1 cellular context compared by ENCODE assay signal in the genomic region with DNA sequence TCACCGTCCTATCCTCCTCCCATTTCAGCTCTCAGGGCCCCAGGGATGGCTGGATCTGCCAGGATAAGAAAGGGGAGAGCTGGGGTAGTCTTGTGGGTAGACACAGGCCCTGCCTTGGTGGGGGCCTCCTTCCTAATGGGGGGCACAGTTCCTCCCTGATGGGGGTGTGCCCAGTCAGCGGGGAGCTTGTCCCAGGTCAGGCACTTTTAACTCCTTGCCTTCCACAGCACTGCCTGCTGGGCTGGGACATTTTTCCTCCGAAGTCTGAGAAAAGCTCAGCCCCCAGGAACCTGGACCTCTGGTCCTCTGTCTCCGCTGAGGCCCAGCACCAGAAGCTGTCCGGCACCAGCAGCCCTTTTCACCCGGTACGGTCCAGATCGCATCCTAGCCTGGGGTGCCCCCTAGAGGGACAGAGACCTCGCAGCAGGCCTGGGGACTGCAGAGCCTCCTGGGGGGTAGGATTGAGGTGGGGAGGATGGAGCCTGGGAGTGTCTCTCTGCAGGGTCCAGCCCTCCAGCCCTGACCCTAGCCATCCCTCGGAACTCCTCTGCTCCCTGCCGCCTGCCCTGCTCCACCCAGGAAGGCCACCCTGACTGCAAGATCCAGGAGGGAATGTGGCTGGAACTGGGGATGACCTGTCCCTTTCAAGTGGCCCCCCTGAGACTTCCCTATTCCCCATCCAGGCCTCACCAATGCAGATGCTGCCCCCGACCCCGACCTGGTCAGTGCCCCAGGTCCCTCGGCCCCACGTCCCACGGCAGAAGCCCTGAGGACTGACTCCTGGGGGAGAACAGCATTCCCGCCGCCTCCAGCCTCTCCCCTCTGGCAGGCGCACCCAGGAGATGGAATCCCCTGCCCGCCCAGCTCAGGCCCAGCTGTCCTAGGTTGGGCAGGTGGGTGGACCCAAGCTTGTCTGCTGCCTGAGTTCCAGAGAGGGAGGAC.
A peak's percentile ranks its signal among the peaks of the same experiment; 100 is the strongest.
TF ChIP-seq lines count a peak whose summit lies in the region.

No MANE protein-coding gene starts in this region.

TF ChIP-seq in HepG2, 621 proteins besides CTCF, POLR2A, EP300 and RAD21:
- TF ChIP-seq ZFX (CRISPR knock-in tag; IDR thresholded peaks at IDR 0.05; ENCODE audit: low read depth) (0 out of 2 replicates have a peak, but pooled peaks have one; percentile 7), ZNF326 (CRISPR knock-in tag; IDR thresholded peaks at IDR 0.05; ENCODE audit: borderline replicate concordance) (no peak), ZBTB38 (CRISPR knock-in tag; IDR thresholded peaks at IDR 0.05) (peak; percentile 38; the same call in 1 of the 2 replicates), AGO2 (optimal IDR thresholded peaks at IDR 0.05; ENCODE audit: low read depth, low read length) (peak; percentile 47), TEAD3 (CRISPR knock-in tag; optimal IDR thresholded peaks at IDR 0.05; ENCODE audit: borderline replicate concordance) (no peak), ZNF891 (CRISPR knock-in tag; IDR thresholded peaks at IDR 0.05) (0 out of 2 replicates have a peak, but pooled peaks have one; percentile 57), ZNF747 (CRISPR knock-in tag; IDR thresholded peaks at IDR 0.05; ENCODE audit: borderline replicate concordance) (no peak), STAG1 (CRISPR knock-in tag; IDR thresholded peaks at IDR 0.05) (peak; percentile 77), SMC3 (IDR thresholded peaks at IDR 0.05; ENCODE audit: low read length) (peak; percentile 7; the same call in 1 of the 2 replicates), SALL1 (CRISPR knock-in tag; IDR thresholded peaks at IDR 0.05) (no peak)
- TF ChIP-seq, protein P1, sequence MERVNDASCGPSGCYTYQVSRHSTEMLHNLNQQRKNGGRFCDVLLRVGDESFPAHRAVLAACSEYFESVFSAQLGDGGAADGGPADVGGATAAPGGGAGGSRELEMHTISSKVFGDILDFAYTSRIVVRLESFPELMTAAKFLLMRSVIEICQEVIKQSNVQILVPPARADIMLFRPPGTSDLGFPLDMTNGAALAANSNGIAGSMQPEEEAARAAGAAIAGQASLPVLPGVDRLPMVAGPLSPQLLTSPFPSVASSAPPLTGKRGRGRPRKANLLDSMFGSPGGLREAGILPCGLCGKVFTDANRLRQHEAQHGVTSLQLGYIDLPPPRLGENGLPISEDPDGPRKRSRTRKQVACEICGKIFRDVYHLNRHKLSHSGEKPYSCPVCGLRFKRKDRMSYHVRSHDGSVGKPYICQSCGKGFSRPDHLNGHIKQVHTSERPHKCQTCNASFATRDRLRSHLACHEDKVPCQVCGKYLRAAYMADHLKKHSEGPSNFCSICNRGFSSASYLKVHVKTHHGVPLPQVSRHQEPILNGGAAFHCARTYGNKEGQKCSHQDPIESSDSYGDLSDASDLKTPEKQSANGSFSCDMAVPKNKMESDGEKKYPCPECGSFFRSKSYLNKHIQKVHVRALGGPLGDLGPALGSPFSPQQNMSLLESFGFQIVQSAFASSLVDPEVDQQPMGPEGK (CRISPR knock-in tag; IDR thresholded peaks at IDR 0.05) = peak; percentile 61; the same call in 1 of the 2 replicates
- TF ChIP-seq, protein P2, sequence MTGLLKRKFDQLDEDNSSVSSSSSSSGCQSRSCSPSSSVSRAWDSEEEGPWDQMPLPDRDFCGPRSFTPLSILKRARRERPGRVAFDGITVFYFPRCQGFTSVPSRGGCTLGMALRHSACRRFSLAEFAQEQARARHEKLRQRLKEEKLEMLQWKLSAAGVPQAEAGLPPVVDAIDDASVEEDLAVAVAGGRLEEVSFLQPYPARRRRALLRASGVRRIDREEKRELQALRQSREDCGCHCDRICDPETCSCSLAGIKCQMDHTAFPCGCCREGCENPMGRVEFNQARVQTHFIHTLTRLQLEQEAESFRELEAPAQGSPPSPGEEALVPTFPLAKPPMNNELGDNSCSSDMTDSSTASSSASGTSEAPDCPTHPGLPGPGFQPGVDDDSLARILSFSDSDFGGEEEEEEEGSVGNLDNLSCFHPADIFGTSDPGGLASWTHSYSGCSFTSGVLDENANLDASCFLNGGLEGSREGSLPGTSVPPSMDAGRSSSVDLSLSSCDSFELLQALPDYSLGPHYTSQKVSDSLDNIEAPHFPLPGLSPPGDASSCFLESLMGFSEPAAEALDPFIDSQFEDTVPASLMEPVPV (CRISPR knock-in tag; IDR thresholded peaks at IDR 0.05) = 0 out of 2 replicates have a peak, but pooled peaks have one; percentile 26
- TF ChIP-seq, protein P3, sequence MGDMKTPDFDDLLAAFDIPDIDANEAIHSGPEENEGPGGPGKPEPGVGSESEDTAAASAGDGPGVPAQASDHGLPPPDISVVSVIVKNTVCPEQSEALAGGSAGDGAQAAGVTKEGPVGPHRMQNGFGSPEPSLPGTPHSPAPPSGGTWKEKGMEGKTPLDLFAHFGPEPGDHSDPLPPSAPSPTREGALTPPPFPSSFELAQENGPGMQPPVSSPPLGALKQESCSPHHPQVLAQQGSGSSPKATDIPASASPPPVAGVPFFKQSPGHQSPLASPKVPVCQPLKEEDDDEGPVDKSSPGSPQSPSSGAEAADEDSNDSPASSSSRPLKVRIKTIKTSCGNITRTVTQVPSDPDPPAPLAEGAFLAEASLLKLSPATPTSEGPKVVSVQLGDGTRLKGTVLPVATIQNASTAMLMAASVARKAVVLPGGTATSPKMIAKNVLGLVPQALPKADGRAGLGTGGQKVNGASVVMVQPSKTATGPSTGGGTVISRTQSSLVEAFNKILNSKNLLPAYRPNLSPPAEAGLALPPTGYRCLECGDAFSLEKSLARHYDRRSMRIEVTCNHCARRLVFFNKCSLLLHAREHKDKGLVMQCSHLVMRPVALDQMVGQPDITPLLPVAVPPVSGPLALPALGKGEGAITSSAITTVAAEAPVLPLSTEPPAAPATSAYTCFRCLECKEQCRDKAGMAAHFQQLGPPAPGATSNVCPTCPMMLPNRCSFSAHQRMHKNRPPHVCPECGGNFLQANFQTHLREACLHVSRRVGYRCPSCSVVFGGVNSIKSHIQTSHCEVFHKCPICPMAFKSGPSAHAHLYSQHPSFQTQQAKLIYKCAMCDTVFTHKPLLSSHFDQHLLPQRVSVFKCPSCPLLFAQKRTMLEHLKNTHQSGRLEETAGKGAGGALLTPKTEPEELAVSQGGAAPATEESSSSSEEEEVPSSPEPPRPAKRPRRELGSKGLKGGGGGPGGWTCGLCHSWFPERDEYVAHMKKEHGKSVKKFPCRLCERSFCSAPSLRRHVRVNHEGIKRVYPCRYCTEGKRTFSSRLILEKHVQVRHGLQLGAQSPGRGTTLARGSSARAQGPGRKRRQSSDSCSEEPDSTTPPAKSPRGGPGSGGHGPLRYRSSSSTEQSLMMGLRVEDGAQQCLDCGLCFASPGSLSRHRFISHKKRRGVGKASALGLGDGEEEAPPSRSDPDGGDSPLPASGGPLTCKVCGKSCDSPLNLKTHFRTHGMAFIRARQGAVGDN (CRISPR knock-in tag; IDR thresholded peaks at IDR 0.05) = peak; percentile 32; the same call in 1 of the 2 replicates
- TF ChIP-seq, protein P4, sequence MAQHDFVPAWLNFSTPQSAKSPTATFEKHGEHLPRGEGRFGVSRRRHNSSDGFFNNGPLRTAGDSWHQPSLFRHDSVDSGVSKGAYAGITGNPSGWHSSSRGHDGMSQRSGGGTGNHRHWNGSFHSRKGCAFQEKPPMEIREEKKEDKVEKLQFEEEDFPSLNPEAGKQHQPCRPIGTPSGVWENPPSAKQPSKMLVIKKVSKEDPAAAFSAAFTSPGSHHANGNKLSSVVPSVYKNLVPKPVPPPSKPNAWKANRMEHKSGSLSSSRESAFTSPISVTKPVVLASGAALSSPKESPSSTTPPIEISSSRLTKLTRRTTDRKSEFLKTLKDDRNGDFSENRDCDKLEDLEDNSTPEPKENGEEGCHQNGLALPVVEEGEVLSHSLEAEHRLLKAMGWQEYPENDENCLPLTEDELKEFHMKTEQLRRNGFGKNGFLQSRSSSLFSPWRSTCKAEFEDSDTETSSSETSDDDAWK (CRISPR knock-in tag; IDR thresholded peaks at IDR 0.05) = no peak
